ENCODE assay signal across 19 cellular contexts in the genomic region with DNA sequence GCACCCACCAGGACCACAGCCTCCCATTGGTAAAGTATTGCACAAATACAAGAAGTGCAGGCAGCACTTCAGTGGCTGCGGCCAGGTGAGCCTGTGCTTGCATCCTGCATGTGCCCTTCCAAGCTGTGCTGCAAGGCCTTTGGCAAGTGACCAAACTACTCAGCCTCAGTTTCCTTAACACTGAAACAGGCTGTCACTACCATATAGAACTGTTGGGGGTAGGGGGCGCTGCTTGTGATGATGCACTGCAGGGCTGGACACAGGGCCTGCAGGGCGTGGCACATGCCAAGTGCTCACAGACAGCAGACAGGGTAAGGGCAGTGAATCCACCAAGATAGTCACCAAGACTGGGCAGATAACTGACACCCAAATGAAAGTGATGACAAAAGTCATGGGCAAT.
DNase-seq lines count a peak whose midpoint lies in the region; ATAC-seq and TF ChIP-seq lines count a peak whose summit lies in the region.
"Had no signal": no experiment of that assay in that cellular context is flagged by ENCODE, and none has a peak within 500 bp of the region (broad histone marks: within the 10 kb centered on the region; RNA-seq: fewer than 3 reads in every experiment).

No MANE protein-coding gene starts in this region.

- H2BK120ac ChIP-seq in IMR-90 (ENCODE audit: low read depth, low read length) (no peak overlapping the region), neuronal stem cell (ENCODE audit: low read depth, low read length) (no peak overlapping the region)

- peaks cover 7% of the 10 kb centered on the region for H3K36me3 ChIP-seq in IMR-90 (ENCODE audit: control insufficient read depth, insufficient read depth, low read length)
- H3K36me3 ChIP-seq in neuronal stem cell (replicated peaks in 1 of 2; ENCODE audit: control insufficient read depth in 2 of 2, insufficient read depth in 2 of 2, low read length in 2 of 2), result peaks cover 0 to 2% of the 10 kb centered on the region in 2 donors

- no peak overlapping the region for H3K9ac ChIP-seq in IMR-90 (ENCODE audit: low read depth, low read length)
- H3K9ac ChIP-seq in neuronal stem cell (ENCODE audit: low read depth, low read length, poor library complexity), result no peak overlapping the region

- TF ChIP-seq POLR2A in IMR-90 (IDR thresholded peaks at IDR 0.05; ENCODE audit: low read depth, low read length), result no peak

- POLR2A ChIA-PET in IMR-90 (lab: Charles Lee; ENCODE audit: unreplicated experiment) (no interaction called here), WTC11 (lab: Charles Lee) (no interaction called here)

- H3K9me3 ChIP-seq in IMR-90 (ENCODE audit: control insufficient read depth, insufficient read depth, low read length) (no peaks in the 10 kb centered on the region), neuronal stem cell (replicated peaks in 1 of 2; ENCODE audit: control insufficient read depth in 2 of 2, insufficient read depth in 1 of 2, low read depth in 1 of 2, low read length in 2 of 2) (no peaks in the 10 kb centered on the region)
- H3K9me3 ChIP-seq: Caco-2 had no signal

- H4K91ac ChIP-seq in IMR-90 (ENCODE audit: insufficient read depth, low read depth, low read length) (no peak overlapping the region), neuronal stem cell (ENCODE audit: low read depth, low read length, poor library complexity) (no peak overlapping the region)

- no TSS peak for BruUV-seq in IMR-90 (replicated peaks; lab: Mats Ljungman, UMichigan)

- H2BK5ac ChIP-seq in IMR-90 (ENCODE audit: low read depth, low read length, poor library complexity, severe bottlenecking) (no peak overlapping the region), neuronal stem cell (ENCODE audit: low read length) (no peak overlapping the region)

- no peak overlapping the region for H3K27ac Mint-ChIP-seq in WTC11
- peak overlapping the region in 1 of 2 donors; percentile 44 for H3K27ac Mint-ChIP-seq in effector memory CD8-positive, alpha-beta T cell
- H3K27ac Mint-ChIP-seq: CD14-positive monocyte had no signal

- H3K27me3 ChIP-seq in IMR-90 (ENCODE audit: control insufficient read depth, insufficient read depth, low read length), result no peaks in the 10 kb centered on the region
- H3K27me3 ChIP-seq in neuronal stem cell (ENCODE audit: control insufficient read depth in 3 of 3, insufficient read depth in 3 of 3, low read depth in 1 of 3, low read length in 3 of 3), result no peaks in the 10 kb centered on the region

- 100% methylated on average over 1 of the region's 3 CpGs; no CpG with 5 or more reads in 1 of the 2 experiments for whole genome bisulfite sequencing in IMR-90 (ENCODE audit: extremely low coverage in 2 of 2, insufficient read length in 1 of 2), 2 experiments
- no CpG with 5 or more reads among the region's 3 CpGs for WGBS in neuronal stem cell (ENCODE audit: extremely low coverage in 2 of 2, insufficient read length in 2 of 2, insufficient replicate concordance in 1 of 2), 2 donors

- H3K9me1 ChIP-seq in IMR-90 (ENCODE audit: insufficient read depth, low read length), result peaks cover 35% of the 10 kb centered on the region

- no peak overlapping the region for H3K18ac ChIP-seq in IMR-90 (ENCODE audit: low read depth, low read length)
- peak overlapping the region; percentile 36 for H3K18ac ChIP-seq in neuronal stem cell (ENCODE audit: low read length)

- H2AFZ ChIP-seq in IMR-90 (replicated peaks; ENCODE audit: low read length, poor library complexity) (no peak overlapping the region), neuronal stem cell (ENCODE audit: low read length) (no peak overlapping the region)

- H2AK5ac ChIP-seq in IMR-90 (ENCODE audit: low read depth, low read length) (peak overlapping the region; percentile 49; the same call in 1 of the 2 replicates), neuronal stem cell (ENCODE audit: low read depth, low read length) (no peak overlapping the region)

- DNase-seq in IMR-90 (no peak), WTC11 (ENCODE audit: low spot score) (no peak), neuronal stem cell (ENCODE audit: low spot score) (no peak), iPS-NIHi11 (ENCODE audit: low spot score) (no peak), hypothalamus (lab: John Stamatoyannopoulos, UW) (no peak)
- no peak for DNase-seq in effector memory CD8-positive, alpha-beta T cell
- DNase-seq: Caco-2; GOT3; Karpas-422; NCI-H1417 treated with DMSO at 0.1 percent for 48 hours; NCI-H2029 treated with DMSO at 0.1 percent for 48 hours; NCI-H226; NCI-H526; NK-92 treated with Interleukin-12 subunit alpha and Interleukin-12 subunit beta, amount 100 ng/mL, for 24 hours had no signal

- no peak for TF ChIP-seq RAD21 in IMR-90 (IDR thresholded peaks at IDR 0.05; ENCODE audit: low read length)

- H3K79me1 ChIP-seq in IMR-90 (ENCODE audit: low read depth in 1 of 2, low read length in 2 of 2) (peaks cover 3 to 39% of the 10 kb centered on the region in 2 experiments; a peak in 3 of 4 replicates), neuronal stem cell (ENCODE audit: low read depth, low read length) (no peaks in the 10 kb centered on the region)

- H3K4me2 ChIP-seq in IMR-90 (ENCODE audit: low read depth, low read length) (no peak overlapping the region), neuronal stem cell (ENCODE audit: insufficient read depth, low read length, poor library complexity, severe bottlenecking) (no peak overlapping the region)

- H4K8ac ChIP-seq in IMR-90 (ENCODE audit: low read depth in 2 of 2, low read length in 2 of 2), result no peak overlapping the region
- no peak overlapping the region for H4K8ac ChIP-seq in neuronal stem cell (ENCODE audit: low read depth, low read length)

- H3K27ac ChIP-seq in IMR-90 (ENCODE audit: insufficient read depth, low read length), result no peak overlapping the region
- H3K27ac ChIP-seq in neuronal stem cell (replicated peaks; ENCODE audit: low read length), result no peak overlapping the region

- H2BK12ac ChIP-seq in neuronal stem cell (ENCODE audit: low read length), result no peak overlapping the region

- no peaks in the 10 kb centered on the region for H4K20me1 ChIP-seq in IMR-90 (ENCODE audit: insufficient read depth, low read length)

- in situ Hi-C loops in IMR-90 (cut with MboI; ENCODE audit: low sequenced_read_pairs), result no loop called here

- H4K5ac ChIP-seq in IMR-90 (ENCODE audit: low read depth, low read length), result no peak overlapping the region

- H3K4me3 ChIP-seq in IMR-90 (ENCODE audit: insufficient read depth, low read depth, low read length) (no peak overlapping the region), neuronal stem cell (ENCODE audit: low read length in 2 of 2) (peak overlapping the region in 1 of 2 donors; percentile 9)

- ATAC-seq in IMR-90 (ENCODE audit: low read depth) (no peak), WTC11 (0 out of 2 replicates have a peak, but pooled peaks have one; percentile 34), HG03095 (IDR thresholded peaks at IDR 0.05; ENCODE audit: unreplicated experiment) (no peak)
- no peak for ATAC-seq in effector memory CD8-positive, alpha-beta T cell (replicated peaks)
- ATAC-seq: Panc1, SK-N-SH treated with all-trans-retinoic acid at 6 μM for 48 hours had no signal

- H3K9me3 Mint-ChIP-seq in WTC11, result no peaks in the 10 kb centered on the region
- H3K9me3 Mint-ChIP-seq in effector memory CD8-positive, alpha-beta T cell, result no peaks in the 10 kb centered on the region
- H3K9me3 Mint-ChIP-seq: CD14-positive monocyte had no signal

- no peak overlapping the region for H3K4me3 Mint-ChIP-seq in WTC11
- H3K4me3 Mint-ChIP-seq in effector memory CD8-positive, alpha-beta T cell, result no peak overlapping the region
- H3K4me3 Mint-ChIP-seq: CD14-positive monocyte had no signal

- no peaks in the 10 kb centered on the region for H3K36me3 Mint-ChIP-seq in WTC11
- H3K36me3 Mint-ChIP-seq in effector memory CD8-positive, alpha-beta T cell (ENCODE audit: insufficient read depth), result peaks cover 5% of the 10 kb centered on the region

- H2BK15ac ChIP-seq in IMR-90 (ENCODE audit: low read depth, low read length), result no peak overlapping the region
- no peak overlapping the region for H2BK15ac ChIP-seq in neuronal stem cell (ENCODE audit: low read length)

- H3K14ac ChIP-seq in IMR-90 (replicated peaks; ENCODE audit: low read depth, low read length) (no peak overlapping the region), neuronal stem cell (ENCODE audit: low read length) (no peak overlapping the region)

- H3K4me1 ChIP-seq in IMR-90 (ENCODE audit: control insufficient read depth, insufficient read depth, low read length) (peaks cover 21% of the 10 kb centered on the region), neuronal stem cell (ENCODE audit: control insufficient read depth in 2 of 2, insufficient read depth in 1 of 2, low read depth in 1 of 2, low read length in 2 of 2) (peaks cover 8% of the 10 kb centered on the region in 2 donors)

- H2AK9ac ChIP-seq in IMR-90 (replicated peaks; ENCODE audit: low read depth, low read length, poor library complexity), result no peak overlapping the region

- H2BK20ac ChIP-seq in IMR-90 (ENCODE audit: low read depth, low read length), result no peak overlapping the region

- dilution Hi-C loops in IMR-90 (cut with HindIII; ENCODE audit: low sequenced_read_pairs, unreplicated experiment), result no loop called here

- peaks cover 19% of the 10 kb centered on the region for H3K4me1 Mint-ChIP-seq in WTC11
- peaks cover 0 to 2% of the 10 kb centered on the region in 2 donors for H3K4me1 Mint-ChIP-seq in effector memory CD8-positive, alpha-beta T cell (ENCODE audit: low read depth in 2 of 2)

- intact Hi-C loops in IMR-90 (cut with micrococcal nuclease), result no loop called here

- no peaks in the 10 kb centered on the region for H3K27me3 Mint-ChIP-seq in WTC11 (ENCODE audit: low read depth)
- H3K27me3 Mint-ChIP-seq in effector memory CD8-positive, alpha-beta T cell, result no peaks in the 10 kb centered on the region

- H3K4ac ChIP-seq in IMR-90 (ENCODE audit: low read depth, low read length), result peak overlapping the region; percentile 24; the same call in 1 of the 2 replicates
- H3K4ac ChIP-seq in neuronal stem cell (ENCODE audit: low read length), result no peak overlapping the region

- TF ChIP-seq CTCF in GM12873 (IDR thresholded peaks at IDR 0.05; ENCODE audit: insufficient read depth, low read depth, low read length, missing control alignments) (peak; percentile 6), IMR-90 (conservative IDR thresholded peaks at IDR 0.05; ENCODE audit: low read depth, low read length) (no peak), WTC11 (IDR thresholded peaks at IDR 0.05) (no peak)

- H3K23ac ChIP-seq in IMR-90 (ENCODE audit: low read depth, low read length) (no peak overlapping the region), neuronal stem cell (ENCODE audit: low read depth, low read length, poor library complexity) (no peak overlapping the region)

- CTCF ChIA-PET in IMR-90 (lab: Yijun Ruan, JAX), result interaction anchor here (0.6 kb wide), 1 partner anchor 17 kb away, joined by 4 read pairs; no protein-coding TSS in a partner anchor
- CTCF ChIA-PET in WTC11 (lab: Charles Lee), result interaction anchor here (3.7 kb wide), 1 partner anchor 12 kb away, joined by 18 read pairs; no protein-coding TSS in a partner anchor

- no peak overlapping the region for H3K56ac ChIP-seq in IMR-90 (ENCODE audit: extremely low read depth, insufficient read depth, low read length)

TF ChIP-seq in IMR-90, 13 proteins besides CTCF, POLR2A, EP300 and RAD21 (continues in another document):
- TF ChIP-seq FOS (IDR thresholded peaks at IDR 0.05; ENCODE audit: low read depth, low read length) (no peak), NFE2L2 (IDR thresholded peaks at IDR 0.05; ENCODE audit: low read depth, low read length) (no peak)

TF ChIP-seq in WTC11, 78 proteins besides CTCF, POLR2A, EP300 and RAD21:
- TF ChIP-seq TCF7 (CRISPR knock-in tag; IDR thresholded peaks at IDR 0.05; ENCODE audit: low read depth), result no peak
